In genomic region chr15:33902043-33902442, GRCh38 we compare ENCODE assay signal across 21 cellular contexts.
DNase-seq lines count a peak whose midpoint lies in the region; ATAC-seq, FAIRE-seq and TF ChIP-seq lines count a peak whose summit lies in the region.
"Had no signal": no experiment of that assay in that cellular context is flagged by ENCODE, and none has a peak within 500 bp of the region (broad histone marks: within the 10 kb centered on the region; RNA-seq: fewer than 3 reads in every experiment).

No MANE protein-coding gene starts in this region.

- H3K9me3 ChIP-seq in A549 (no peaks in the 10 kb centered on the region), astrocyte (ENCODE audit: insufficient read depth, low read depth, low read length) (no peaks in the 10 kb centered on the region)
- H3K9me3 ChIP-seq: BLaER1 treated with 17β-estradiol and CSF1 and Interleukin-3, amounts not matched to agents 10 nM and 100 nM; Caco-2 had no signal

- peaks cover 10% of the 10 kb centered on the region for H3K4me1 Mint-ChIP-seq in astrocyte (ENCODE audit: low read depth, unreplicated experiment)
- peaks cover 11% of the 10 kb centered on the region for H3K4me1 Mint-ChIP-seq in activated CD4-positive, alpha-beta T cell treated with anti-CD3 and anti-CD28 coated beads for 36 hours

- 0% methylated on average over 1 of the region's 1 CpG for WGBS in A549 (ENCODE audit: missing lambda C conversion rate)

- no peak overlapping the region for H3K4me3 Mint-ChIP-seq in astrocyte (ENCODE audit: unreplicated experiment)
- H3K4me3 Mint-ChIP-seq in activated CD4-positive, alpha-beta T cell treated with anti-CD3 and anti-CD28 coated beads for 36 hours: no peak overlapping the region
- H3K4me3 Mint-ChIP-seq: B cell; CD4-positive, alpha-beta T cell; CD8-positive, alpha-beta T cell had no signal

- DNase-seq in A549 (ENCODE audit: low read depth in 1 of 2, low spot score in 1 of 2): no peak
- DNase-seq in H54 (ENCODE audit: insufficient read length, low spot score): no peak
- DNase-seq in astrocyte (ENCODE audit: low read depth): no peak
- DNase-seq in activated CD4-positive, alpha-beta T cell treated with anti-CD3 and anti-CD28 coated beads for 36 hours: no peak
- no peak for DNase-seq in NCI-H446 treated with DMSO at 0.1 percent for 48 hours (lab: John Stamatoyannopoulos, UW)
- DNase-seq: 8988T; AML-193; Caco-2; Calu3; CD4-positive, alpha-beta T cell; CD8-positive, alpha-beta T cell; DMS79 treated with DMSO at 0.1 percent for 48 hours; GF-D8 had no signal

- ATAC-seq in A549: no peak
- no peak for ATAC-seq in activated CD4-positive, alpha-beta T cell treated with anti-CD3 and anti-CD28 coated beads for 36 hours
- ATAC-seq: CD8-positive, alpha-beta T cell had no signal

- no peaks in the 10 kb centered on the region for H3K27me3 ChIP-seq in astrocyte (ENCODE audit: insufficient read depth, low read length)
- H3K27me3 ChIP-seq: BLaER1 treated with 17β-estradiol and CSF1 and Interleukin-3, amounts not matched to agents 10 nM and 100 nM had no signal

- no peak for TF ChIP-seq POLR2A in A549 (IDR thresholded peaks at IDR 0.05; ENCODE audit: low read length)
- no peak for TF ChIP-seq POLR2A in H54 (IDR thresholded peaks at IDR 0.05; ENCODE audit: low read depth, low read length)

- H3K4me1 ChIP-seq in A549 (peaks cover 5% of the 10 kb centered on the region; the same call in 1 of the 3 replicates), astrocyte (ENCODE audit: insufficient read depth, low read length) (no peaks in the 10 kb centered on the region)
- H3K4me1 ChIP-seq: Caco-2 had no signal

- TF ChIP-seq CTCF in A549 (IDR thresholded peaks at IDR 0.05): no peak
- TF ChIP-seq CTCF in astrocyte (IDR thresholded peaks at IDR 0.05; ENCODE audit: insufficient read depth, low read depth, low read length): no peak

- H3K27ac ChIP-seq in A549 (no peak overlapping the region), astrocyte (ENCODE audit: low read depth, low read length) (no peak overlapping the region)
- H3K27ac ChIP-seq: BLaER1 treated with 17β-estradiol and CSF1 and Interleukin-3, amounts not matched to agents 10 nM and 100 nM; C4-2B had no signal

- no peak overlapping the region for H3K9ac ChIP-seq in astrocyte (ENCODE audit: low read length)
- H3K9ac ChIP-seq: BLaER1 treated with 17β-estradiol and CSF1 and Interleukin-3, amounts not matched to agents 10 nM and 100 nM had no signal

- H3K9me3 Mint-ChIP-seq in astrocyte (ENCODE audit: unreplicated experiment): no peaks in the 10 kb centered on the region
- no peaks in the 10 kb centered on the region for H3K9me3 Mint-ChIP-seq in activated CD4-positive, alpha-beta T cell treated with anti-CD3 and anti-CD28 coated beads for 36 hours (ENCODE audit: low read depth)
- H3K9me3 Mint-ChIP-seq: CD8-positive, alpha-beta T cell had no signal

- TF ChIP-seq EP300 in A549 (IDR thresholded peaks at IDR 0.05): no peak

- CTCF ChIA-PET in A549 (lab: Yijun Ruan, JAX): interaction anchor here (1.5 kb wide), 1 partner anchor 9 kb away, joined by 3 read pairs; no protein-coding TSS in a partner anchor
- CTCF ChIA-PET in activated CD4-positive, alpha-beta T cell treated with anti-CD3 and anti-CD28 coated beads for 36 hours (lab: Charles Lee): interaction anchor here (0.6 kb wide), 1 partner anchor 823 kb away, joined by 3 read pairs; no protein-coding TSS in a partner anchor

- H3K27me3 Mint-ChIP-seq in astrocyte (ENCODE audit: low read depth, unreplicated experiment): no peaks in the 10 kb centered on the region
- no peaks in the 10 kb centered on the region for H3K27me3 Mint-ChIP-seq in activated CD4-positive, alpha-beta T cell treated with anti-CD3 and anti-CD28 coated beads for 36 hours
- H3K27me3 Mint-ChIP-seq: B cell; CD4-positive, alpha-beta T cell had no signal

- FAIRE-seq in A549 (lab: Jason Lieb, UNC): peak; percentile 39
- FAIRE-seq in H54 (lab: Jason Lieb, UNC): peak; percentile 20
- FAIRE-seq in astrocyte (lab: Jason Lieb, UNC): peak; percentile 5
- FAIRE-seq: A204.1, D721Med, G401.6, GM12891, GM19239 had no signal

- no peak for TF ChIP-seq RAD21 in A549 (conservative IDR thresholded peaks at IDR 0.05 in 1 of 2, IDR thresholded peaks at IDR 0.05 in 1 of 2)

- intact Hi-C loops in activated CD4-positive, alpha-beta T cell treated with anti-CD3 and anti-CD28 coated beads for 36 hours (cut with DNase I, micrococcal nuclease): no loop called here

- H3K4me2 ChIP-seq in A549: no peak overlapping the region
- no peak overlapping the region for H3K4me2 ChIP-seq in astrocyte (ENCODE audit: low read length)
- H3K4me2 ChIP-seq: BLaER1 treated with 17β-estradiol and CSF1 and Interleukin-3, amounts not matched to agents 10 nM and 100 nM had no signal

- H3K79me2 ChIP-seq in astrocyte (ENCODE audit: insufficient read depth, low read length): peaks cover 3% of the 10 kb centered on the region

- H3K36me3 ChIP-seq in astrocyte (ENCODE audit: insufficient read depth, low read length): no peaks in the 10 kb centered on the region
- H3K36me3 ChIP-seq: BLaER1 treated with 17β-estradiol and CSF1 and Interleukin-3, amounts not matched to agents 10 nM and 100 nM had no signal

- H3K36me3 Mint-ChIP-seq in astrocyte (ENCODE audit: low read depth, unreplicated experiment): peaks cover 3% of the 10 kb centered on the region
- H3K36me3 Mint-ChIP-seq in activated CD4-positive, alpha-beta T cell treated with anti-CD3 and anti-CD28 coated beads for 36 hours (ENCODE audit: low read depth): peaks cover 6% of the 10 kb centered on the region

- H3K27ac Mint-ChIP-seq in astrocyte (ENCODE audit: unreplicated experiment): no peak overlapping the region
- H3K27ac Mint-ChIP-seq in activated CD4-positive, alpha-beta T cell treated with anti-CD3 and anti-CD28 coated beads for 36 hours: no peak overlapping the region
- H3K27ac Mint-ChIP-seq: B cell; CD4-positive, alpha-beta T cell; CD8-positive, alpha-beta T cell had no signal

- H2AFZ ChIP-seq in astrocyte (ENCODE audit: low read depth, low read length): no peak overlapping the region

- POLR2A ChIA-PET in A549 (lab: Yijun Ruan, JAX): no interaction called here
- POLR2A ChIA-PET in activated CD4-positive, alpha-beta T cell treated with anti-CD3 and anti-CD28 coated beads for 36 hours (lab: Charles Lee): no interaction called here

- H3K4me3 ChIP-seq in A549: no peak overlapping the region
- H3K4me3 ChIP-seq in astrocyte (ENCODE audit: insufficient read depth, low read depth, low read length): no peak overlapping the region
- H3K4me3 ChIP-seq: BLaER1 treated with 17β-estradiol and CSF1 and Interleukin-3, amounts not matched to agents 10 nM and 100 nM had no signal

- H4K20me1 ChIP-seq in astrocyte (ENCODE audit: insufficient read depth, low read length): peaks cover 16% of the 10 kb centered on the region

TF ChIP-seq in A549, 52 proteins besides CTCF, POLR2A, EP300 and RAD21:
- no peak for TF ChIP-seq MAX (IDR thresholded peaks at IDR 0.05)
- no peak for TF ChIP-seq CBX8 (IDR thresholded peaks at IDR 0.05)
- TF ChIP-seq RCOR1 (IDR thresholded peaks at IDR 0.05; ENCODE audit: low read depth, low read length): no peak
- TF ChIP-seq ZSCAN20 (CRISPR knock-in tag; IDR thresholded peaks at IDR 0.05): no peak
- no peak for TF ChIP-seq JUNB (IDR thresholded peaks at IDR 0.05)
- no peak for TF ChIP-seq POLR2AphosphoS2 (conservative IDR thresholded peaks at IDR 0.05; ENCODE audit: low read length)
- TF ChIP-seq MAFK (IDR thresholded peaks at IDR 0.05; ENCODE audit: partially characterized antibody): no peak
- no peak for TF ChIP-seq KDM5A (IDR thresholded peaks at IDR 0.05)
- TF ChIP-seq BHLHE40 (IDR thresholded peaks at IDR 0.05; ENCODE audit: low read depth, low read length): no peak
- TF ChIP-seq FOSB (CRISPR knock-in tag; IDR thresholded peaks at IDR 0.05): no peak
- no peak for TF ChIP-seq TFCP2L1 (CRISPR knock-in tag; IDR thresholded peaks at IDR 0.05)
- TF ChIP-seq ZFP36 (IDR thresholded peaks at IDR 0.05; ENCODE audit: borderline replicate concordance, partially characterized antibody): no peak
